In genomic region chrX:109472939-109473713, GRCh38 we compare ENCODE assay signal across 9 cellular contexts. TPM values are rescaled to one million over a fixed set of nuclear protein-coding genes. Genes with fewer than 3 reads are reported as not detected.
DNase-seq lines count a peak whose midpoint lies in the region; ATAC-seq, FAIRE-seq and TF ChIP-seq lines count a peak whose summit lies in the region.
"Had no signal": no experiment of that assay in that cellular context is flagged by ENCODE, and none has a peak within 500 bp of the region (broad histone marks: within the 10 kb centered on the region; RNA-seq: fewer than 3 reads in every experiment).

No MANE protein-coding gene starts in this region.

- H3K27ac ChIP-seq in hepatocyte = no peak overlapping the region
- no peak overlapping the region for H3K27ac ChIP-seq in small intestine (ENCODE audit: low read depth in 1 of 2, low read length in 1 of 2)

- ATAC-seq in HG02798 (IDR thresholded peaks at IDR 0.05; ENCODE audit: poor library complexity, unreplicated experiment) = peak; percentile 53

- H4K20me1 ChIP-seq in hepatocyte (ENCODE audit: insufficient read depth, poor library complexity, severe bottlenecking) = no peaks in the 10 kb centered on the region

- no peaks in the 10 kb centered on the region for H3K36me3 Mint-ChIP-seq in activated CD4-positive, alpha-beta T cell treated with anti-CD3 and anti-CD28 coated beads, Interleukin-2, amount 10 ng/mL, durations not matched to agents 24 days and 14 days (ENCODE audit: low read depth)

- peaks cover 6% of the 10 kb centered on the region for H3K4me1 Mint-ChIP-seq in activated CD4-positive, alpha-beta T cell treated with anti-CD3 and anti-CD28 coated beads, Interleukin-2, amount 10 ng/mL, durations not matched to agents 24 days and 14 days

- peak; percentile 41 for TF ChIP-seq CTCF in hepatocyte (IDR thresholded peaks at IDR 0.05; ENCODE audit: poor library complexity)

- no peak overlapping the region for H3K4me3 ChIP-seq in hepatocyte
- H3K4me3 ChIP-seq in small intestine (ENCODE audit: low read depth in 1 of 2, low read length in 2 of 2) = no peak overlapping the region

- H3K4me3 Mint-ChIP-seq in activated CD4-positive, alpha-beta T cell treated with anti-CD3 and anti-CD28 coated beads, Interleukin-2, amount 10 ng/mL, durations not matched to agents 24 days and 14 days = peak overlapping the region; percentile 40

- no peaks in the 10 kb centered on the region for H3K36me3 ChIP-seq in hepatocyte (replicated peaks; ENCODE audit: insufficient read depth, low read depth)
- no peaks in the 10 kb centered on the region for H3K36me3 ChIP-seq in small intestine (ENCODE audit: control insufficient read depth in 2 of 2, insufficient read depth in 2 of 2, low read length in 2 of 2)

- DNase-seq in D341Med (ENCODE audit: low spot score) = peak; percentile 18
- DNase-seq in activated CD4-positive, alpha-beta T cell treated with anti-CD3 and anti-CD28 coated beads, Interleukin-2, amount 10 ng/mL, durations not matched to agents 24 days and 14 days = peak; percentile 54
- peak; percentile 38 for DNase-seq in hepatocyte (ENCODE audit: low spot score)
- no peak for DNase-seq in 8988T
- no peak for DNase-seq in small intestine
- no peak for DNase-seq in OCI-M2 (lab: John Stamatoyannopoulos, UW; ENCODE audit: unreplicated experiment)
- no peak for DNase-seq in NK-92 (lab: John Stamatoyannopoulos, UW; ENCODE audit: unreplicated experiment)

- H3K27ac Mint-ChIP-seq in activated CD4-positive, alpha-beta T cell treated with anti-CD3 and anti-CD28 coated beads, Interleukin-2, amount 10 ng/mL, durations not matched to agents 24 days and 14 days = peak overlapping the region; percentile 85

- no peaks in the 10 kb centered on the region for H3K27me3 Mint-ChIP-seq in activated CD4-positive, alpha-beta T cell treated with anti-CD3 and anti-CD28 coated beads, Interleukin-2, amount 10 ng/mL, durations not matched to agents 24 days and 14 days

- FAIRE-seq in small intestine (lab: Jason Lieb, UNC) = no peak

- H3K9me2 ChIP-seq in hepatocyte (replicated peaks; ENCODE audit: insufficient read depth) = no peaks in the 10 kb centered on the region

- H3K4me1 ChIP-seq in hepatocyte (ENCODE audit: insufficient read depth) = no peaks in the 10 kb centered on the region
- no peaks in the 10 kb centered on the region for H3K4me1 ChIP-seq in small intestine (ENCODE audit: control insufficient read depth in 2 of 2, insufficient read depth in 1 of 2, low read depth in 1 of 2, low read length in 1 of 2)

- no peaks in the 10 kb centered on the region for H3K9me3 ChIP-seq in hepatocyte (ENCODE audit: low read depth)
- no peaks in the 10 kb centered on the region for H3K9me3 ChIP-seq in small intestine (ENCODE audit: control insufficient read depth, low read depth)

- peak overlapping the region; percentile 50 for H2AFZ ChIP-seq in hepatocyte

- WGBS in hepatocyte (ENCODE audit: low lambda C conversion rate, missing lambda C conversion rate) = 28% methylated on average over 7 of the region's 7 CpGs
- WGBS in small intestine, 3 donors = 41 to 55% (median 44%) methylated on average over 7 of the region's 7 CpGs

- no peaks in the 10 kb centered on the region for H3K9me3 Mint-ChIP-seq in activated CD4-positive, alpha-beta T cell treated with anti-CD3 and anti-CD28 coated beads, Interleukin-2, amount 10 ng/mL, durations not matched to agents 24 days and 14 days

- H3K79me2 ChIP-seq in hepatocyte = no peaks in the 10 kb centered on the region

- H3K27me3 ChIP-seq in hepatocyte (no peaks in the 10 kb centered on the region), small intestine (ENCODE audit: control insufficient read depth in 2 of 2, insufficient read depth in 2 of 2, low read length in 2 of 2) (no peaks in the 10 kb centered on the region)

- intact Hi-C loops in activated CD4-positive, alpha-beta T cell treated with anti-CD3 and anti-CD28 coated beads, Interleukin-2, amount 10 ng/mL, durations not matched to agents 24 days and 14 days (cut with micrococcal nuclease) = no loop called here

- H3K4me2 ChIP-seq in hepatocyte = no peak overlapping the region

RNA-seq across cellular contexts. Expression of gene GUCY2F, which starts 8.8 kb away (rescaled TPM):
- not detected in 2 replicates for total RNA-seq in activated CD4-positive, alpha-beta T cell treated with anti-CD3 and anti-CD28 coated beads, Interleukin-2, amount 10 ng/mL, durations not matched to agents 24 days and 14 days
- total RNA-seq in hepatocyte = not detected in 2 replicates
- polyA plus RNA-seq in hepatocyte (not detected in 2 replicates), small intestine (not detected)
- polyA plus RNA-seq: esophagus had no signal

Comparison
In these comparisons a context has a peak if more than half of its experiments do, and no peak if none do; other contexts are left out.
1. DNase-seq: peak in D341Med (single experiment), activated CD4-positive, alpha-beta T cell treated with anti-CD3 and anti-CD28 coated beads, Interleukin-2, amount 10 ng/mL, durations not matched to agents 24 days and 14 days (single experiment) and hepatocyte (single experiment); none in 8988T (single experiment), small intestine (single experiment), OCI-M2 (single experiment) and NK-92 (single experiment).